In genomic region chr11:70530629-70531185, GRCh38 we compare ENCODE assay signal across 24 cellular contexts.
"Had no signal": no experiment of that assay in that cellular context is flagged by ENCODE, and none has a peak within 500 bp of the region (broad histone marks: within the 10 kb centered on the region; RNA-seq: fewer than 3 reads in every experiment).

No MANE protein-coding gene starts in this region.

- DNase-seq: activated CD4-positive, alpha-beta memory T cell treated with anti-CD3 and anti-CD28 coated beads for 36 hours; activated CD4-positive, alpha-beta T cell treated with anti-CD3 and anti-CD28 coated beads, Interleukin-2, amount 10 ng/mL, durations not matched to agents 7 days and 5 days; activated CD4-positive, CD25-positive, alpha-beta regulatory T cell; activated CD8-positive, alpha-beta memory T cell treated with anti-CD3 and anti-CD28 coated beads for 24 hours; activated gamma-delta T cell; activated naive CD4-positive, alpha-beta T cell treated with anti-CD3 and anti-CD28 coated beads for 36 hours; activated T-cell treated with anti-CD3 and anti-CD28 coated beads, Interleukin-2, amount 50 U/mL, for 4 hours; cerebellar nuclear complex; Kasumi-1; KBM-7; NCI-H1092; NCI-H1417; NCI-H1694; NCI-H2029; NCI-H2107; NCI-H2171 treated with DMSO at 0.1 percent for 48 hours; NCI-H226; NCI-H510A; NCI-H526 treated with DMSO at 0.1 percent for 48 hours; NCI-H82; SHP77; T-helper 9 cell had no signal

- H3K27me3 Mint-ChIP-seq: activated CD4-positive, alpha-beta memory T cell treated with anti-CD3 and anti-CD28 coated beads for 36 hours; activated CD4-positive, alpha-beta T cell treated with anti-CD3 and anti-CD28 coated beads, Interleukin-2, amount 10 ng/mL, durations not matched to agents 7 days and 5 days; activated naive CD8-positive, alpha-beta T cell had no signal

- H3K36me3 Mint-ChIP-seq: activated CD4-positive, alpha-beta memory T cell treated with anti-CD3 and anti-CD28 coated beads for 36 hours; activated naive CD8-positive, alpha-beta T cell had no signal

- H3K27ac Mint-ChIP-seq: activated CD4-positive, alpha-beta memory T cell treated with anti-CD3 and anti-CD28 coated beads for 36 hours; activated CD4-positive, alpha-beta T cell treated with anti-CD3 and anti-CD28 coated beads, Interleukin-2, amount 10 ng/mL, durations not matched to agents 7 days and 5 days; activated naive CD4-positive, alpha-beta T cell treated with anti-CD3 and anti-CD28 coated beads for 36 hours; activated naive CD8-positive, alpha-beta T cell; T-helper 17 cell had no signal

- ATAC-seq: activated T-cell treated with anti-CD3 and anti-CD28 coated beads, Interleukin-2, amount 50 U/mL, for 4 hours; T-helper 17 cell had no signal

- H3K4me1 Mint-ChIP-seq: activated CD4-positive, alpha-beta T cell treated with anti-CD3 and anti-CD28 coated beads, Interleukin-2, amount 10 ng/mL, durations not matched to agents 7 days and 5 days; T-helper 17 cell had no signal

- H3K4me3 Mint-ChIP-seq: activated CD4-positive, alpha-beta memory T cell treated with anti-CD3 and anti-CD28 coated beads for 36 hours; activated CD4-positive, alpha-beta T cell treated with anti-CD3 and anti-CD28 coated beads, Interleukin-2, amount 10 ng/mL, durations not matched to agents 7 days and 5 days; activated naive CD4-positive, alpha-beta T cell treated with anti-CD3 and anti-CD28 coated beads for 36 hours; activated naive CD8-positive, alpha-beta T cell; activated T-cell treated with anti-CD3 and anti-CD28 coated beads, Interleukin-2, amount 50 U/mL, for 4 hours; T-helper 17 cell had no signal
